ENCODE assay signal across 16 cellular contexts in genomic region chr17:82677353-82677925, GRCh38. TPM values are rescaled to one million over a fixed set of nuclear protein-coding genes. Genes with fewer than 3 reads are reported as not detected.
DNase-seq lines count a peak whose midpoint lies in the region; ATAC-seq and TF ChIP-seq lines count a peak whose summit lies in the region.
"Had no signal": no experiment of that assay in that cellular context is flagged by ENCODE, and none has a peak within 500 bp of the region (broad histone marks: within the 10 kb centered on the region; RNA-seq: fewer than 3 reads in every experiment).

No MANE protein-coding gene starts in this region.

- H3K9me3 ChIP-seq in mucosa of descending colon, result peaks cover 6% of the 10 kb centered on the region
- H3K9me3 ChIP-seq: Peyer's patch had no signal

- no peaks in the 10 kb centered on the region for H3K36me3 Mint-ChIP-seq in stimulated activated effector memory CD8-positive, alpha-beta T cell treated with anti-CD3 and anti-CD28 coated beads, Interleukin-12 subunit alpha, Interleukin-12 subunit beta, amount 100 ng/mL, for 72 hours

- no peaks in the 10 kb centered on the region for H3K36me3 ChIP-seq in mucosa of descending colon (ENCODE audit: low read depth)
- H3K36me3 ChIP-seq: Peyer's patch had no signal

- ATAC-seq in mucosa of descending colon, result no peak
- no peak for ATAC-seq in stimulated activated effector memory CD8-positive, alpha-beta T cell treated with anti-CD3 and anti-CD28 coated beads, Interleukin-12 subunit alpha, Interleukin-12 subunit beta, amount 100 ng/mL, for 72 hours
- ATAC-seq in esophagus mucosa, result no peak
- ATAC-seq in HG03469 (IDR thresholded peaks at IDR 0.05; ENCODE audit: unreplicated experiment), result no peak

- peak overlapping the region; percentile 77 for H3K27ac ChIP-seq in caudate nucleus (ENCODE audit: low read depth, low read length)
- H3K27ac ChIP-seq: KMS-11, Peyer's patch had no signal

- H3K9me3 Mint-ChIP-seq in stimulated activated effector memory CD8-positive, alpha-beta T cell treated with anti-CD3 and anti-CD28 coated beads, Interleukin-12 subunit alpha, Interleukin-12 subunit beta, amount 100 ng/mL, for 72 hours, result no peaks in the 10 kb centered on the region
- H3K9me3 Mint-ChIP-seq: CD4-positive, alpha-beta T cell had no signal

- no peak for TF ChIP-seq CTCF in mucosa of descending colon (IDR thresholded peaks at IDR 0.05)

- peaks cover 6% of the 10 kb centered on the region for H3K4me1 Mint-ChIP-seq in stimulated activated effector memory CD8-positive, alpha-beta T cell treated with anti-CD3 and anti-CD28 coated beads, Interleukin-12 subunit alpha, Interleukin-12 subunit beta, amount 100 ng/mL, for 72 hours

- H3K4me1 ChIP-seq in mucosa of descending colon (ENCODE audit: low read depth), result peaks cover 23% of the 10 kb centered on the region
- H3K4me1 ChIP-seq: Caco-2, Peyer's patch had no signal

- H3K4me3 ChIP-seq in mucosa of descending colon, result no peak overlapping the region
- H3K4me3 ChIP-seq: Peyer's patch had no signal

- H3K27ac Mint-ChIP-seq in stimulated activated effector memory CD8-positive, alpha-beta T cell treated with anti-CD3 and anti-CD28 coated beads, Interleukin-12 subunit alpha, Interleukin-12 subunit beta, amount 100 ng/mL, for 72 hours, result peak overlapping the region; percentile 61
- H3K27ac Mint-ChIP-seq: CD4-positive, alpha-beta T cell had no signal

- DNase-seq in NCI-H774 (lab: John Stamatoyannopoulos, UW) (peak; percentile 58), caudate nucleus (lab: John Stamatoyannopoulos, UW) (no peak), mucosa of descending colon (peak in 2 of 3 donors; percentile 25 to 40), SHP77 treated with DMSO at 0.1 percent for 48 hours (lab: John Stamatoyannopoulos, UW) (no peak)
- DNase-seq in stimulated activated effector memory CD8-positive, alpha-beta T cell treated with anti-CD3 and anti-CD28 coated beads, Interleukin-12 subunit alpha, Interleukin-12 subunit beta, amount 100 ng/mL, for 72 hours (ENCODE audit: low spot score in 2 of 2), result no peak
- no peak for DNase-seq in activated CD4-positive, alpha-beta T cell treated with anti-CD3 and anti-CD28 coated beads, Interleukin-2, amount 50 U/mL, for 48 hours
- DNase-seq: Caco-2; CD4-positive, alpha-beta T cell; GF-D8; NCI-H1694 treated with DMSO at 0.1 percent for 48 hours; NCI-H2107; NCI-H524; Peyer's patch had no signal

- no peak overlapping the region for H3K4me3 Mint-ChIP-seq in stimulated activated effector memory CD8-positive, alpha-beta T cell treated with anti-CD3 and anti-CD28 coated beads, Interleukin-12 subunit alpha, Interleukin-12 subunit beta, amount 100 ng/mL, for 72 hours
- H3K4me3 Mint-ChIP-seq: CD4-positive, alpha-beta T cell had no signal

- intact Hi-C loops in mucosa of descending colon (cut with DNase I, micrococcal nuclease), result no loop called here

RNA-seq across cellular contexts. Expression of gene RAB40B, which starts 21.1 kb away (rescaled TPM):
- total RNA-seq in mucosa of descending colon (10 to 100 TPM; 21.0 to 52.4 (median 23.9) TPM), esophagus mucosa (6.6 TPM)

RNA-seq across cellular contexts. Expression of gene WDR45B, which starts 29.2 kb away (rescaled TPM):
- total RNA-seq in mucosa of descending colon (10 to 100 TPM; 69.0 to 76.0 (median 74.4) TPM), esophagus mucosa (63.8 TPM)

RNA-seq across cellular contexts. Expression of gene FN3KRP, which starts 39.1 kb away (rescaled TPM):
- total RNA-seq in mucosa of descending colon, result 10 to 100 TPM; 30.8 to 36.1 (median 34.8) TPM
- 18.2 TPM for total RNA-seq in esophagus mucosa

RNA-seq across cellular contexts. Expression of gene FN3K, which starts 58.0 kb away (rescaled TPM):
- 10 to 100 TPM; 39.4 to 45.5 (median 40.8) TPM for total RNA-seq in mucosa of descending colon
- 3.2 TPM for total RNA-seq in esophagus mucosa

Comparison
In these comparisons a context has a peak if more than half of its experiments do, and no peak if none do; other contexts are left out.
1. DNase-seq: peak in NCI-H774 (single experiment) and mucosa of descending colon (2 of 3); none in caudate nucleus (0 of 61), stimulated activated effector memory CD8-positive, alpha-beta T cell treated with anti-CD3 and anti-CD28 coated beads, Interleukin-12 subunit alpha, Interleukin-12 subunit beta, amount 100 ng/mL, for 72 hours (0 of 2), activated CD4-positive, alpha-beta T cell treated with anti-CD3 and anti-CD28 coated beads, Interleukin-2, amount 50 U/mL, for 48 hours (0 of 2) and SHP77 treated with DMSO at 0.1 percent for 48 hours (single experiment).